ENCODE assay signal across 1 cellular context in genomic region chr6:1381397-1382330, GRCh38.
TF ChIP-seq lines count a peak whose summit lies in the region.

No MANE protein-coding gene starts in this region.

TF ChIP-seq in WTC11, 78 proteins besides CTCF, POLR2A, EP300 and RAD21 (continued from another document):
- TF ChIP-seq E2F1 (CRISPR knock-in tag; IDR thresholded peaks at IDR 0.05) (no peak), IRF2 (CRISPR knock-in tag; IDR thresholded peaks at IDR 0.05; ENCODE audit: borderline replicate concordance, low read depth) (no peak), ZBTB21 (CRISPR knock-in tag; IDR thresholded peaks at IDR 0.05; ENCODE audit: borderline replicate concordance) (no peak), JAZF1 (CRISPR knock-in tag; IDR thresholded peaks at IDR 0.05) (no peak), ATF1 (CRISPR knock-in tag; IDR thresholded peaks at IDR 0.05) (no peak), ATF3 (CRISPR knock-in tag; conservative IDR thresholded peaks at IDR 0.05) (no peak), RELA (CRISPR knock-in tag; IDR thresholded peaks at IDR 0.05; ENCODE audit: borderline replicate concordance) (0 out of 2 replicates have a peak, but pooled peaks have one; percentile 23), GRHL2 (CRISPR knock-in tag; IDR thresholded peaks at IDR 0.05; ENCODE audit: insufficient replicate concordance, severe bottlenecking) (no peak), SMAD3 (CRISPR knock-in tag; IDR thresholded peaks at IDR 0.05; ENCODE audit: borderline replicate concordance) (no peak), ZNF396 (CRISPR knock-in tag; IDR thresholded peaks at IDR 0.05; ENCODE audit: borderline replicate concordance) (no peak), ZNF423 (CRISPR knock-in tag; IDR thresholded peaks at IDR 0.05) (no peak), PRDM15 (CRISPR knock-in tag; IDR thresholded peaks at IDR 0.05) (0 out of 2 replicates have a peak, but pooled peaks have one; percentile 9), SOX15 (CRISPR knock-in tag; IDR thresholded peaks at IDR 0.05) (no peak), TP53 (CRISPR knock-in tag; IDR thresholded peaks at IDR 0.05) (no peak)
- TF ChIP-seq, protein P1, sequence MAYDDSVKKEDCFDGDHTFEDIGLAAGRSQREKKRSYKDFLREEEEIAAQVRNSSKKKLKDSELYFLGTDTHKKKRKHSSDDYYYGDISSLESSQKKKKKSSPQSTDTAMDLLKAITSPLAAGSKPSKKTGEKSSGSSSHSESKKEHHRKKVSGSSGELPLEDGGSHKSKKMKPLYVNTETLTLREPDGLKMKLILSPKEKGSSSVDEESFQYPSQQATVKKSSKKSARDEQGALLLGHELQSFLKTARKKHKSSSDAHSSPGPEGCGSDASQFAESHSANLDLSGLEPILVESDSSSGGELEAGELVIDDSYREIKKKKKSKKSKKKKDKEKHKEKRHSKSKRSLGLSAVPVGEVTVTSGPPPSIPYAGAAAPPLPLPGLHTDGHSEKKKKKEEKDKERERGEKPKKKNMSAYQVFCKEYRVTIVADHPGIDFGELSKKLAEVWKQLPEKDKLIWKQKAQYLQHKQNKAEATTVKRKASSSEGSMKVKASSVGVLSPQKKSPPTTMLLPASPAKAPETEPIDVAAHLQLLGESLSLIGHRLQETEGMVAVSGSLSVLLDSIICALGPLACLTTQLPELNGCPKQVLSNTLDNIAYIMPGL (CRISPR knock-in tag; IDR thresholded peaks at IDR 0.05) = 0 out of 2 replicates have a peak, but pooled peaks have one; percentile 38
- TF ChIP-seq, protein P2, sequence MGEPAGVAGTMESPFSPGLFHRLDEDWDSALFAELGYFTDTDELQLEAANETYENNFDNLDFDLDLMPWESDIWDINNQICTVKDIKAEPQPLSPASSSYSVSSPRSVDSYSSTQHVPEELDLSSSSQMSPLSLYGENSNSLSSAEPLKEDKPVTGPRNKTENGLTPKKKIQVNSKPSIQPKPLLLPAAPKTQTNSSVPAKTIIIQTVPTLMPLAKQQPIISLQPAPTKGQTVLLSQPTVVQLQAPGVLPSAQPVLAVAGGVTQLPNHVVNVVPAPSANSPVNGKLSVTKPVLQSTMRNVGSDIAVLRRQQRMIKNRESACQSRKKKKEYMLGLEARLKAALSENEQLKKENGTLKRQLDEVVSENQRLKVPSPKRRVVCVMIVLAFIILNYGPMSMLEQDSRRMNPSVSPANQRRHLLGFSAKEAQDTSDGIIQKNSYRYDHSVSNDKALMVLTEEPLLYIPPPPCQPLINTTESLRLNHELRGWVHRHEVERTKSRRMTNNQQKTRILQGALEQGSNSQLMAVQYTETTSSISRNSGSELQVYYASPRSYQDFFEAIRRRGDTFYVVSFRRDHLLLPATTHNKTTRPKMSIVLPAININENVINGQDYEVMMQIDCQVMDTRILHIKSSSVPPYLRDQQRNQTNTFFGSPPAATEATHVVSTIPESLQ (CRISPR knock-in tag; IDR thresholded peaks at IDR 0.05) = no peak
TF ChIP-seq in WTC11: peak in this region for 8.
